In the genomic region with DNA sequence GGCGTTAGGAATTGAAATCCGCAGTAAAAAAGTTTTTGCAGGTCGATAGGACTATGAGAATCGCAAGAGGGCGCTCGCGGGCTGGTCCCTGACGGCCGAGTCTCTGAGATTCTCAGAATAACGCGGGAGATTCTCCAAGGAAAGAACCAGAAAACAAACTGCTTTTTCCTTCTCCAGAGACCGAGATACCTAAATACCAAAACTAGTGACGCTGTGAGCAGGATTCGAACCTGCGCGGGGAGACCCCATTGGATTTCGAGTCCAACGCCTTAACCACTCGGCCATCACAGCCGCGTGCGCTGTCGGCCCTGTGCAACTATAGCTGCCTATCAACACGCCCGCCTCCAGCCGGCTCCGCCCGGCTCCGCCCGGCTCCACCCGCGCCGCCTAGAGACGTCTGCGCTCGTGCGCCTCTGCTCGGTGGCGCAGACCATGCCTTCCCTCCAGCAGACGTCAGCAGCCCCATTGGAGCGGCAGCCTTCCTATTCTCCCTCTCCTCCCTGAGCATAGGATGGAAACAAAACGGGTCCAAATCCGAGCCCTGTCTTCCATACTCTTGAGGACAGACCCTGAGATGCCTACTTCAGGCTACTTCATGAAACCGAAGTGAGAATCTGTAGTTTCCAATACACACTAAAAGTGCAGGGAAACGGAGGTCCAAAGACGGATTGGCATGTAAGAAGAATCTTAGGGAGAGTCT, we compare ENCODE assay signal across 8 cellular contexts. TPM values are rescaled to one million over a fixed set of nuclear protein-coding genes. Genes with fewer than 3 reads are reported as not detected.
DNase-seq lines count a peak whose midpoint lies in the region; ATAC-seq, FAIRE-seq and TF ChIP-seq lines count a peak whose summit lies in the region.

No MANE protein-coding gene starts in this region.

- no peaks in the 10 kb centered on the region for H3K27me3 Mint-ChIP-seq in T-cell

- H3K4me3 ChIP-seq in psoas muscle = peak overlapping the region; percentile 48
- H3K4me3 ChIP-seq in uterus = peak overlapping the region; percentile 8 to 13

- WGBS in psoas muscle, 3 donors = 1 to 2% (median 2%) methylated on average over 46 of the region's 46 CpGs

- peaks cover 0 to 12% (median 2%) of the 10 kb centered on the region in 3 donors for H3K4me1 Mint-ChIP-seq in T-cell

- H3K27me3 ChIP-seq in psoas muscle (ENCODE audit: insufficient read depth in 3 of 3, low read length in 2 of 3) = no peaks in the 10 kb centered on the region
- H3K27me3 ChIP-seq in uterus = no peaks in the 10 kb centered on the region

- no peak overlapping the region for H3K27ac Mint-ChIP-seq in T-cell

- POLR2A ChIA-PET in T-cell (lab: Charles Lee) = interaction anchor here (1.0 to 1.4 kb wide), 5 partner anchors 9 to 109 kb away, joined by 3 to 7 read pairs (median 5); partner anchors contain the start of gene CTC1 (in 1 of the 2)

- H3K4me3 Mint-ChIP-seq in T-cell = no peak overlapping the region

- ATAC-seq in HG02852 (IDR thresholded peaks at IDR 0.05; ENCODE audit: unreplicated experiment) (peak; percentile 80), T-cell (replicated peaks in 1 of 4) (peak; percentile 80 to 97 (median 94)), left ventricle myocardium superior (peak; percentile 91), psoas muscle (peak; percentile 81 to 87 (median 82))

- H3K9me3 Mint-ChIP-seq in T-cell = no peaks in the 10 kb centered on the region

- TF ChIP-seq CTCF in psoas muscle (IDR thresholded peaks at IDR 0.05) (peak; percentile 91), uterus (IDR thresholded peaks at IDR 0.05) (peak; percentile 85 to 89 (median 86))

- H3K4me1 ChIP-seq in psoas muscle (peaks cover 33% of the 10 kb centered on the region), uterus (peaks cover 0 to 5% of the 10 kb centered on the region in 2 donors)

- H3K36me3 Mint-ChIP-seq in T-cell = peaks cover 17% of the 10 kb centered on the region

- DNase-seq in GM12891 (ENCODE audit: insufficient read length, low spot score) = peak; percentile 81
- DNase-seq in NCI-H146 (lab: John Stamatoyannopoulos, UW) = peak; percentile 96
- peak; percentile 89 to 98 (median 94) for DNase-seq in T-cell
- peak; percentile 96 for DNase-seq in left ventricle myocardium superior
- DNase-seq in psoas muscle = peak; percentile 91 to 97
- peak; percentile 96 to 98 for DNase-seq in uterus

- peak; percentile 99 for FAIRE-seq in GM12891 (lab: Jason Lieb, UNC)

- intact Hi-C loops in left ventricle myocardium superior (cut with micrococcal nuclease) (no loop called here), psoas muscle (cut with DNase I) (loop anchor here (2.0 to 5.0 kb wide), 4 partner anchors 14 to 88 kb away; partner anchors contain the start of gene PER1 (in 1 of the 2)), uterus (cut with DNase I; ENCODE audit: low total_unique reads) (no loop called here)

- peaks cover 6 to 48% of the 10 kb centered on the region in 2 donors for H3K36me3 ChIP-seq in psoas muscle (ENCODE audit: insufficient read depth in 1 of 2, low read depth in 1 of 2)
- no peaks in the 10 kb centered on the region for H3K36me3 ChIP-seq in uterus

- H3K9me3 ChIP-seq in psoas muscle (no peaks in the 10 kb centered on the region), uterus (no peaks in the 10 kb centered on the region)

- CTCF ChIA-PET in T-cell (lab: Charles Lee) = interaction anchor here (0.6 to 2.6 kb wide), 15 partner anchors 9 to 594 kb away, joined by 3 to 23 read pairs (median 5); no protein-coding TSS in a partner anchor

- peak overlapping the region; percentile 88 for H3K27ac ChIP-seq in angular gyrus (ENCODE audit: low read depth, low read length)
- H3K27ac ChIP-seq in psoas muscle = peak overlapping the region; percentile 93
- peak overlapping the region; percentile 80 to 96 for H3K27ac ChIP-seq in uterus

- TF ChIP-seq POLR2A in GM12891 (IDR thresholded peaks at IDR 0.05; ENCODE audit: low read depth, low read length) (no peak; the same call in 1 of the 2 replicates), uterus (IDR thresholded peaks at IDR 0.05) (peak; percentile 69 to 75)

TF ChIP-seq in GM12891, 5 proteins besides CTCF, POLR2A, EP300 and RAD21:
- TF ChIP-seq TAF1 (IDR thresholded peaks at IDR 0.05; ENCODE audit: low read depth, low read length) (peak; percentile 23; the same call in 1 of the 2 replicates), POU2F2 (IDR thresholded peaks at IDR 0.05; ENCODE audit: low read depth, low read length) (peak; percentile 54; the same call in 1 of the 2 replicates), SPI1 (IDR thresholded peaks at IDR 0.05; ENCODE audit: low read depth, low read length) (no peak), POLR2AphosphoS5 (IDR thresholded peaks at IDR 0.05; ENCODE audit: low read depth, low read length) (no peak; the same call in 1 of the 2 replicates), PAX5 (IDR thresholded peaks at IDR 0.05; ENCODE audit: insufficient read depth, low read length, severe bottlenecking) (no peak)
TF ChIP-seq in GM12891: peak in this region for 2.

RNA-seq across cellular contexts. Expression of gene PER1, which starts 13.4 kb away (rescaled TPM):
- 17.1 TPM for polyA plus RNA-seq in GM12891 (2012; ENCODE audit: low read depth, missing spikeins)
- total RNA-seq in T-cell (1,000 to 10,000 TPM in 2 of 5 donors, 10 to 100 TPM in 3; 62.6 to 1,675 (median 82.4) TPM), left ventricle myocardium superior (126 TPM), psoas muscle (100 to 1,000 TPM in 3 of 4 donors, 10 to 100 TPM in 1; 48.9 to 278 (median 166) TPM), uterus (100 to 1,000 TPM in 3 of 4 donors, 10 to 100 TPM in 1; 20.0 to 396 (median 163) TPM)
- polyA plus RNA-seq in psoas muscle = 100 to 1,000 TPM; 133 to 173 (median 145) TPM

RNA-seq across cellular contexts. Expression of gene HES7, which starts 14.9 kb away (rescaled TPM):
- polyA plus RNA-seq in GM12891 (2012; ENCODE audit: low read depth, missing spikeins) = 0.39 TPM
- 1 to 10 TPM in 1 of 5 donors, under 1 TPM in 2, not detected in 2; 0.16 to 1.6 (median 0.23) TPM for total RNA-seq in T-cell
- not detected for total RNA-seq in left ventricle myocardium superior
- under 1 TPM in 1 of 4 donors, not detected in 3; 0.30 TPM for total RNA-seq in psoas muscle
- polyA plus RNA-seq in psoas muscle = under 1 TPM in 1 of 3 donors, not detected in 2; 0.10 TPM
- total RNA-seq in uterus = under 1 TPM in 1 of 4 donors, not detected in 3; 0.61 TPM

RNA-seq across cellular contexts. Expression of gene ALOXE3, which starts 20.5 kb away (rescaled TPM):
- not detected for polyA plus RNA-seq in GM12891 (2012; ENCODE audit: low read depth, missing spikeins)
- total RNA-seq in T-cell (1 to 10 TPM in 1 of 5 donors, under 1 TPM in 3, not detected in 1; 0.13 to 1.2 (median 0.19) TPM), left ventricle myocardium superior (not detected), psoas muscle (not detected), uterus (under 1 TPM in 1 of 4 donors, not detected in 3; 0.26 TPM)
- under 1 TPM in 1 of 3 donors, not detected in 2; 0.42 TPM for polyA plus RNA-seq in psoas muscle

RNA-seq across cellular contexts. Expression of gene VAMP2, which starts 23.9 kb away (rescaled TPM):
- 40.0 TPM for polyA plus RNA-seq in GM12891 (2012; ENCODE audit: low read depth, missing spikeins)
- 100 to 1,000 TPM; 160 to 243 (median 186) TPM for total RNA-seq in T-cell
- total RNA-seq in left ventricle myocardium superior = 62.3 TPM
- 10 to 100 TPM; 39.7 to 59.2 (median 49.8) TPM for total RNA-seq in psoas muscle
- polyA plus RNA-seq in psoas muscle = 10 to 100 TPM; 33.2 to 49.5 (median 35.2) TPM
- 100 to 1,000 TPM in 1 of 4 donors, 10 to 100 TPM in 2, 1 to 10 TPM in 1; 6.7 to 150 (median 14.1) TPM for total RNA-seq in uterus

RNA-seq across cellular contexts. Expression of gene TMEM107, which starts 37.4 kb away (rescaled TPM):
- polyA plus RNA-seq in GM12891 (2012; ENCODE audit: low read depth, missing spikeins) = 14.7 TPM
- 10 to 100 TPM; 23.4 to 28.9 (median 25.0) TPM for total RNA-seq in T-cell
- total RNA-seq in left ventricle myocardium superior = 5.2 TPM
- 1 to 10 TPM; 1.2 to 4.7 (median 2.9) TPM for total RNA-seq in psoas muscle
- polyA plus RNA-seq in psoas muscle = 1 to 10 TPM; 1.5 to 1.9 (median 1.8) TPM
- 10 to 100 TPM in 3 of 4 donors, under 1 TPM in 1; 0.77 to 42.6 (median 25.1) TPM for total RNA-seq in uterus

Comparison
In these comparisons a context has a peak if more than half of its experiments do, and no peak if none do; other contexts are left out.
1. Peak in every context shown above with its lines: DNase-seq, ATAC-seq, H3K4me3 ChIP-seq and H3K27ac ChIP-seq.
2. intact Hi-C loops: an anchor here in psoas muscle (2.0 to 5.0 kb wide); none called in left ventricle myocardium superior and uterus.